Comparison of ENCODE assay signal across 1 cellular context in genomic region chr20:62808211-62808865, GRCh38.
TF ChIP-seq lines count a peak whose summit lies in the region.

No MANE protein-coding gene starts in this region.

TF ChIP-seq in GM12878, 131 proteins besides CTCF, POLR2A, EP300 and RAD21 (continued from another document):
- TF ChIP-seq SMC3 (IDR thresholded peaks at IDR 0.05; ENCODE audit: borderline replicate concordance, low read length) (peak; percentile 53; the same call in 1 of the 2 replicates), IKZF1 (conservative IDR thresholded peaks at IDR 0.05) (peak; percentile 43; the same call in 1 of the 2 replicates), YY1 (IDR thresholded peaks at IDR 0.05; ENCODE audit: low read depth, low read length) (peak; percentile 49; the same call in 1 of the 2 replicates), MLLT1 (IDR thresholded peaks at IDR 0.05) (no peak), TCF7 (IDR thresholded peaks at IDR 0.05; ENCODE audit: borderline replicate concordance) (no peak)
TF ChIP-seq in GM12878: peak in this region for 3.
